ENCODE assay signal across 8 cellular contexts in the genomic region with DNA sequence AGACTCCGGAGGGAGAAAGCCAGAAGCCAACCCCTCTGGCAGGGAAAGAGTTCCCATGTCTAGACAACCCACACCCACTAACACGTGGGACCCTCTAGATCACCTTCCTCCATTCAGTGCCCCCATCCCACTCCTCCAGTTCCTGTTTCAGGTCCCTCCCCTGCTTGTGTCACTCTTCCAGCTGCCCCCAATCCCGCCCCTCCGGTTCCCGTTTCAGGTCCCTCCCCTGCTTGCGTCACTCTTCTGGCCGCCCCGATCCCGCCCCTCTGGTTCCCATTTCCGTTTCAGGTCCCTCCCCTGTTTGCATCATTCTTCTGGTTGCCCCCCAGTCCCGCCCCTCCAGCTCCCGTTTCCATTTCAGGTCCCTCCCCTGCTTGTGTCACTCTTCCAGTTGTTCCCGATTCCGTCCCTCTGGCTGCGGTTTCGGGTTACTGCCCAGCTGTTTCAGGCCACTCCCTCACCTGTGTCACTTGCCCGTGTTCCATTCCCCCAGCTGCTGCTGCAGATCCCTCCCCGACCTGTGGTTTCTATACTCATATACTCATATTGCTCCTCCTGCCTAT.
DNase-seq lines count a peak whose midpoint lies in the region; ATAC-seq, FAIRE-seq and TF ChIP-seq lines count a peak whose summit lies in the region.

No MANE protein-coding gene starts in this region.

- TF ChIP-seq CTCF in fibroblast of villous mesenchyme (IDR thresholded peaks at IDR 0.05; ENCODE audit: insufficient read depth, low read depth, low read length): peak; percentile 4
- no peak for TF ChIP-seq CTCF in neural crest cell (conservative IDR thresholded peaks at IDR 0.05)

- peaks cover 15% of the 10 kb centered on the region for H3K4me1 Mint-ChIP-seq in neural crest cell
- H3K4me1 Mint-ChIP-seq in stimulated activated naive CD8-positive, alpha-beta T cell treated with anti-CD3 and anti-CD28 coated beads, Interleukin-15, amount 100 ng/mL, for 72 hours: peaks cover 9% of the 10 kb centered on the region

- peak overlapping the region; percentile 38 for H3K27ac Mint-ChIP-seq in neural crest cell (ENCODE audit: unreplicated experiment)
- H3K27ac Mint-ChIP-seq in stimulated activated naive CD8-positive, alpha-beta T cell treated with anti-CD3 and anti-CD28 coated beads, Interleukin-15, amount 100 ng/mL, for 72 hours: peak overlapping the region; percentile 94 to 95

- peak overlapping the region; percentile 83 for H3K4me3 Mint-ChIP-seq in neural crest cell
- peak overlapping the region; percentile 81 to 85 for H3K4me3 Mint-ChIP-seq in stimulated activated naive CD8-positive, alpha-beta T cell treated with anti-CD3 and anti-CD28 coated beads, Interleukin-15, amount 100 ng/mL, for 72 hours

- H3K4me3 ChIP-seq in Jurkat, Clone E6-1 (ENCODE audit: low read length): no peak overlapping the region
- peak overlapping the region; percentile 56 for H3K4me3 ChIP-seq in fibroblast of villous mesenchyme (ENCODE audit: low read depth, low read length)

- no peaks in the 10 kb centered on the region for H3K36me3 Mint-ChIP-seq in neural crest cell (ENCODE audit: low read depth)

- peaks cover 9% of the 10 kb centered on the region for H3K9me3 Mint-ChIP-seq in neural crest cell
- peaks cover 0 to 6% of the 10 kb centered on the region in 2 donors for H3K9me3 Mint-ChIP-seq in stimulated activated naive CD8-positive, alpha-beta T cell treated with anti-CD3 and anti-CD28 coated beads, Interleukin-15, amount 100 ng/mL, for 72 hours

- DNase-seq in CD1c-positive myeloid dendritic cell (ENCODE audit: extremely low spot score) (peak; percentile 71), RCC 7860 (ENCODE audit: low spot score) (peak; percentile 11), activated gamma-delta T cell treated with Interleukin-2 at 50 U/mL for 16 hours (peak; percentile 55), fibroblast of villous mesenchyme (ENCODE audit: low read depth) (peak; percentile 92), neural crest cell (ENCODE audit: low read depth, low spot score) (peak; percentile 78)
- peak; percentile 20 for DNase-seq in Jurkat, Clone E6-1 (ENCODE audit: low read depth, low spot score)
- peak; percentile 38 to 70 for DNase-seq in stimulated activated naive CD8-positive, alpha-beta T cell treated with anti-CD3 and anti-CD28 coated beads, Interleukin-15, amount 100 ng/mL, for 72 hours

- peaks cover 14% of the 10 kb centered on the region for H3K27me3 Mint-ChIP-seq in neural crest cell (ENCODE audit: low read depth)
- no peaks in the 10 kb centered on the region for H3K27me3 Mint-ChIP-seq in stimulated activated naive CD8-positive, alpha-beta T cell treated with anti-CD3 and anti-CD28 coated beads, Interleukin-15, amount 100 ng/mL, for 72 hours

- peak; percentile 95 for ATAC-seq in GM21423 (IDR thresholded peaks at IDR 0.05; ENCODE audit: unreplicated experiment)
- ATAC-seq in stimulated activated naive CD8-positive, alpha-beta T cell treated with anti-CD3 and anti-CD28 coated beads, Interleukin-15, amount 100 ng/mL, for 72 hours: peak; percentile 88

- FAIRE-seq in RCC 7860 (lab: Jason Lieb, UNC): no peak

Comparison
In these comparisons a context has a peak if more than half of its experiments do, and no peak if none do; other contexts are left out.
1. DNase-seq: peak in every context shown above with its lines; median percentile 92 in fibroblast of villous mesenchyme; 78 in neural crest cell; 71 in CD1c-positive myeloid dendritic cell; 55 in activated gamma-delta T cell treated with Interleukin-2 at 50 U/mL for 16 hours; 54 in stimulated activated naive CD8-positive, alpha-beta T cell treated with anti-CD3 and anti-CD28 coated beads, Interleukin-15, amount 100 ng/mL, for 72 hours; 20 in Jurkat, Clone E6-1; 11 in RCC 7860.